ENCODE assay signal across 2 cellular contexts in genomic region chr15:49934487-49934886, GRCh38.
TF ChIP-seq lines count a peak whose summit lies in the region.

No MANE protein-coding gene starts in this region.

TF ChIP-seq in IMR-90, 13 proteins besides CTCF, POLR2A, EP300 and RAD21:
- peak; percentile 73 for TF ChIP-seq CEBPB (IDR thresholded peaks at IDR 0.05; ENCODE audit: low read depth, low read length)
- TF ChIP-seq MAFK (IDR thresholded peaks at IDR 0.05; ENCODE audit: low read depth, low read length) = no peak

TF ChIP-seq in K562, 482 proteins besides CTCF, POLR2A, EP300 and RAD21:
- TF ChIP-seq KAT8 (IDR thresholded peaks at IDR 0.05; ENCODE audit: low read depth) (no peak), ZNF253 (CRISPR knock-in tag; conservative IDR thresholded peaks at IDR 0.05) (no peak), MEF2D (tag; conservative IDR thresholded peaks at IDR 0.05; ENCODE audit: low read depth) (no peak), PHTF2 (CRISPR knock-in tag; IDR thresholded peaks at IDR 0.05) (no peak), SREBF1 (IDR thresholded peaks at IDR 0.05; ENCODE audit: borderline replicate concordance, low read depth, low read length) (no peak), ZNF395 (CRISPR knock-in tag; IDR thresholded peaks at IDR 0.05) (no peak), TEAD2 (tag; IDR thresholded peaks at IDR 0.05) (no peak), PHF20 (IDR thresholded peaks at IDR 0.05; ENCODE audit: partially characterized antibody) (no peak), CEBPG (CRISPR knock-in tag; IDR thresholded peaks at IDR 0.05) (no peak), CEBPG (tag; conservative IDR thresholded peaks at IDR 0.05 in 1 of 2, IDR thresholded peaks at IDR 0.05 in 1 of 2) (peak in 1 of 2 experiments; percentile 85; a peak in 2 of 4 replicates), CHAMP1 (IDR thresholded peaks at IDR 0.05) (no peak), MAFK (IDR thresholded peaks at IDR 0.05; ENCODE audit: low read length) (no peak), SMARCA5 (IDR thresholded peaks at IDR 0.05) (no peak), DMBX1 (CRISPR knock-in tag; IDR thresholded peaks at IDR 0.05; ENCODE audit: borderline replicate concordance) (no peak), CEBPB (tag; IDR thresholded peaks at IDR 0.05) (peak; percentile 52; the same call in 1 of the 2 replicates), E2F1 (CRISPR knock-in tag; IDR thresholded peaks at IDR 0.05) (no peak), ZNF583 (CRISPR knock-in tag; IDR thresholded peaks at IDR 0.05) (no peak), CBFA2T2 (conservative IDR thresholded peaks at IDR 0.05) (no peak)
TF ChIP-seq in K562: peak in this region for 2.
